Comparison of ENCODE assay signal across 8 cellular contexts in genomic region chr2:131105156-131105949, GRCh38.
DNase-seq lines count a peak whose midpoint lies in the region; ATAC-seq, FAIRE-seq and TF ChIP-seq lines count a peak whose summit lies in the region.

PLEKHB2 (plus strand) TSS chr2:131105336; CDS start chr2:131120942, 15,606 bp downstream.

- peak; percentile 74 for ATAC-seq in HG02973 (IDR thresholded peaks at IDR 0.05; ENCODE audit: unreplicated experiment)

- peak; percentile 82 for FAIRE-seq in GM18507 (lab: Jason Lieb, UNC)

- DNase-seq in GM18507 (ENCODE audit: extremely low spot score, insufficient read length, low read depth), result peak; percentile 91
- DNase-seq in NCI-H2171 (lab: John Stamatoyannopoulos, UW), result peak; percentile 84
- DNase-seq in T47D (ENCODE audit: low read depth in 1 of 2, low spot score in 1 of 2), result peak; percentile 71 to 86
- DNase-seq in iPS-NIHi7 (ENCODE audit: extremely low spot score), result peak; percentile 95
- peak; percentile 76 for DNase-seq in smooth muscle cell of the brain vasculature (ENCODE audit: low read depth, low spot score)

- peak within 1 kb of the TSS; percentile 81 for H3K27ac ChIP-seq in 22Rv1
- H3K27ac ChIP-seq in VCaP, result peak within 1 kb of the TSS; percentile 90

- in situ Hi-C loops in T47D (cut with HindIII; ENCODE audit: low pct_unique_long_range_greater_than_20kb, low sequenced_read_pairs), result no loop called here

- TF ChIP-seq CTCF in 22Rv1 (IDR thresholded peaks at IDR 0.05) (peak; percentile 6; the same call in 1 of the 2 replicates), VCaP (conservative IDR thresholded peaks at IDR 0.05) (peak; percentile 21; the same call in 1 of the 2 replicates)

Comparison
In these comparisons a context has a peak if more than half of its experiments do, and no peak if none do; other contexts are left out.
1. Peak in every context shown above with its lines: DNase-seq, ATAC-seq and H3K27ac ChIP-seq.